37 cellular contexts compared by ENCODE assay signal in genomic region chr11:41982975-41983374, GRCh38.
"Had no signal": no experiment of that assay in that cellular context is flagged by ENCODE, and none has a peak within 500 bp of the region (broad histone marks: within the 10 kb centered on the region; RNA-seq: fewer than 3 reads in every experiment).

No MANE protein-coding gene starts in this region.

- H3K4me3 ChIP-seq: adrenal gland, cardiac muscle cell, Peyer's patch, SJSA1 had no signal

- H3K36me3 Mint-ChIP-seq: activated CD4-positive, alpha-beta memory T cell treated with anti-CD3 and anti-CD28 coated beads for 36 hours had no signal

- H3K27me3 ChIP-seq: adrenal gland, cardiac muscle cell, Peyer's patch, SJSA1 had no signal

- H3K4me1 Mint-ChIP-seq: activated B cell treated with CpG ODN at 0.5 μM for 24 hours; central memory CD8-positive, alpha-beta T cell had no signal

- H3K9ac ChIP-seq: SK-N-SH had no signal

- H3K4me2 ChIP-seq: SK-N-SH had no signal

- H3K27ac Mint-ChIP-seq: activated B cell treated with CpG ODN at 0.5 μM for 24 hours; activated CD4-positive, alpha-beta memory T cell treated with anti-CD3 and anti-CD28 coated beads for 36 hours; activated naive CD4-positive, alpha-beta T cell treated with anti-CD3 and anti-CD28 coated beads for 36 hours; activated naive CD4-positive, alpha-beta T cell treated with anti-CD3 and anti-CD28 coated beads, Interleukin-2, amount 50 U/mL, for 72 hours; activated T-helper 1 cell treated with anti-CD3 and anti-CD28 coated beads, Interleukin-12 subunit alpha, Interleukin-12 subunit beta, Interleukin-2, Interleukin-4 antibody, amounts not matched to agents 30 ng/mL and 10 ng/mL and 1 ng/mL, durations not matched to agents 14 hours and 24 hours and 36 hours; T-helper 1 cell treated with Interleukin-12 subunit alpha and Interleukin-12 subunit beta and Interleukin-4 antibody, amounts not matched to agents 30 μg/mL and 1 μg/mL, for 36 hours; T-helper 2 cell treated with Interferon-gamma antibody and Interleukin-4, amounts not matched to agents 5 μg/mL and 100 μg/mL, for 36 hours had no signal

- DNase-seq: activated B cell treated with CpG ODN at 0.5 μM for 24 hours; activated CD4-positive, alpha-beta memory T cell treated with anti-CD3 and anti-CD28 coated beads for 36 hours; activated CD4-positive, alpha-beta T cell treated with anti-CD3 and anti-CD28 coated beads for 4 hours; activated CD4-positive, alpha-beta T cell treated with anti-CD3 and anti-CD28 coated beads, Interleukin-2, amount 50 U/mL, for 1 hour; activated CD4-positive, CD25-positive, alpha-beta regulatory T cell treated with anti-CD3 and anti-CD28 coated beads, Interleukin-2, amount 50 U/mL, for 72 hours; activated CD8-positive, alpha-beta memory T cell treated with anti-CD3 and anti-CD28 coated beads, Interleukin-2, amount 50 U/mL, for 4 hours; activated gamma-delta T cell treated with Interleukin-2 at 50 U/mL for 16 hours; activated naive CD4-positive, alpha-beta T cell treated with anti-CD3 and anti-CD28 coated beads for 36 hours; activated T-cell treated with anti-CD3 and anti-CD28 coated beads for 4 hours; activated T-cell treated with anti-CD3 and anti-CD28 coated beads, Interleukin-2, amount 50 U/mL, for 4 hours; adrenal gland; Kasumi-1; KG1; MM.1S; MV-4-11; NCI-H1092; NCI-H1436 treated with DMSO at 0.1 percent for 48 hours; NCI-H1694 treated with DMSO at 0.1 percent for 48 hours; NCI-H2029 treated with DMSO at 0.1 percent for 48 hours; NCI-H2107; NCI-H2171; NCI-H2227 treated with DMSO at 0.1 percent for 48 hours; NCI-H446; NCI-H510A treated with DMSO at 0.1 percent for 48 hours; NCI-H526 treated with DMSO at 0.1 percent for 48 hours; NCI-H82; Peyer's patch; RPMI8226; SHP77 treated with DMSO at 0.1 percent for 48 hours; SK-N-SH had no signal

- H3K27ac ChIP-seq: adrenal gland, cardiac muscle cell, Peyer's patch, SJSA1 had no signal

- H3K9me2 ChIP-seq: SK-N-SH had no signal

- H3K36me3 ChIP-seq: adrenal gland, cardiac muscle cell, Peyer's patch, SJSA1 had no signal

- H3K4me3 Mint-ChIP-seq: activated B cell treated with CpG ODN at 0.5 μM for 24 hours; activated CD4-positive, alpha-beta memory T cell treated with anti-CD3 and anti-CD28 coated beads for 36 hours; activated naive CD4-positive, alpha-beta T cell treated with anti-CD3 and anti-CD28 coated beads for 36 hours; activated T-cell treated with anti-CD3 and anti-CD28 coated beads, Interleukin-2, amount 50 U/mL, for 4 hours; activated T-helper 1 cell treated with anti-CD3 and anti-CD28 coated beads, Interleukin-12 subunit alpha, Interleukin-12 subunit beta, Interleukin-2, Interleukin-4 antibody, amounts not matched to agents 30 ng/mL and 10 ng/mL and 1 ng/mL, durations not matched to agents 14 hours and 24 hours and 36 hours; central memory CD8-positive, alpha-beta T cell; T-helper 1 cell treated with Interleukin-12 subunit alpha and Interleukin-12 subunit beta and Interleukin-4 antibody, amounts not matched to agents 30 μg/mL and 1 μg/mL, for 36 hours; T-helper 2 cell treated with Interferon-gamma antibody and Interleukin-4, amounts not matched to agents 5 μg/mL and 100 μg/mL, for 36 hours had no signal

- H3K9me3 ChIP-seq: adrenal gland, Peyer's patch, SJSA1, SK-N-SH had no signal

- H3K27me3 Mint-ChIP-seq: activated B cell treated with CpG ODN at 0.5 μM for 24 hours; activated CD4-positive, alpha-beta memory T cell treated with anti-CD3 and anti-CD28 coated beads for 36 hours; central memory CD8-positive, alpha-beta T cell had no signal

- ATAC-seq: activated naive CD4-positive, alpha-beta T cell treated with anti-CD3 and anti-CD28 coated beads, Interleukin-2, amount 50 U/mL, for 72 hours; activated T-cell treated with anti-CD3 and anti-CD28 coated beads, Interleukin-2, amount 50 U/mL, for 4 hours had no signal

- H3K4me1 ChIP-seq: adrenal gland, Peyer's patch, SJSA1 had no signal
